Comparison of ENCODE assay signal across 22 cellular contexts in genomic region chr20:59891581-59891980, GRCh38. TPM values are rescaled to one million over a fixed set of nuclear protein-coding genes. Genes with fewer than 3 reads are reported as not detected.
DNase-seq lines count a peak whose midpoint lies in the region; ATAC-seq and TF ChIP-seq lines count a peak whose summit lies in the region.
"Had no signal": no experiment of that assay in that cellular context is flagged by ENCODE, and none has a peak within 500 bp of the region (broad histone marks: within the 10 kb centered on the region; RNA-seq: fewer than 3 reads in every experiment).

No MANE protein-coding gene starts in this region.

- intact Hi-C loops in activated CD4-positive, alpha-beta T cell treated with anti-CD3 and anti-CD28 coated beads, Interleukin-2, amount 10 ng/mL, durations not matched to agents 24 days and 14 days (cut with micrococcal nuclease): no loop called here

- DNase-seq in Caki2 (ENCODE audit: low read depth) (peak; percentile 30), GM20000 (ENCODE audit: low spot score) (peak; percentile 4), RWPE2 (ENCODE audit: low spot score) (no peak), memory B cell (ENCODE audit: low spot score in 2 of 2) (no peak), NCI-H2227 treated with DMSO at 0.1 percent for 48 hours (lab: John Stamatoyannopoulos, UW) (no peak), ureter (ENCODE audit: low spot score) (no peak)
- DNase-seq in activated CD4-positive, alpha-beta T cell treated with anti-CD3 and anti-CD28 coated beads, Interleukin-2, amount 10 ng/mL, durations not matched to agents 24 days and 14 days: no peak
- DNase-seq: BE2C; CD4-positive, CD25-positive, alpha-beta regulatory T cell; COR-L47; DMS153; GOT3; KG1; NCI-H1417 treated with DMSO at 0.1 percent for 48 hours; NCI-H1930; NCI-H69; NK-92 treated with Interleukin-12 subunit alpha and Interleukin-12 subunit beta, amount 100 ng/mL, for 24 hours; Peyer's patch; SW 1271 had no signal

- H3K4me3 Mint-ChIP-seq in memory B cell: no peak overlapping the region
- no peak overlapping the region for H3K4me3 Mint-ChIP-seq in activated CD4-positive, alpha-beta T cell treated with anti-CD3 and anti-CD28 coated beads, Interleukin-2, amount 10 ng/mL, durations not matched to agents 24 days and 14 days
- H3K4me3 Mint-ChIP-seq: CD4-positive, CD25-positive, alpha-beta regulatory T cell had no signal

- H3K27me3 Mint-ChIP-seq in memory B cell: peaks cover 3% of the 10 kb centered on the region
- H3K27me3 Mint-ChIP-seq in activated CD4-positive, alpha-beta T cell treated with anti-CD3 and anti-CD28 coated beads, Interleukin-2, amount 10 ng/mL, durations not matched to agents 24 days and 14 days: peaks cover 6% of the 10 kb centered on the region

- no peak overlapping the region for H3K4me3 ChIP-seq in RWPE2 (ENCODE audit: severe bottlenecking)
- H3K4me3 ChIP-seq: Peyer's patch had no signal

- H3K36me3 ChIP-seq in RWPE2 (ENCODE audit: low read depth): peaks cover 10% of the 10 kb centered on the region
- H3K36me3 ChIP-seq: BE2C, Peyer's patch had no signal

- peaks cover 4% of the 10 kb centered on the region for H3K36me3 Mint-ChIP-seq in memory B cell
- H3K36me3 Mint-ChIP-seq in activated CD4-positive, alpha-beta T cell treated with anti-CD3 and anti-CD28 coated beads, Interleukin-2, amount 10 ng/mL, durations not matched to agents 24 days and 14 days (ENCODE audit: low read depth): peaks cover 2% of the 10 kb centered on the region
- H3K36me3 Mint-ChIP-seq: CD4-positive, CD25-positive, alpha-beta regulatory T cell had no signal

- H3K9me3 ChIP-seq in RWPE2 (ENCODE audit: severe bottlenecking): no peaks in the 10 kb centered on the region
- H3K9me3 ChIP-seq: BE2C, Peyer's patch had no signal

- H3K9me3 Mint-ChIP-seq in memory B cell: peaks cover 2% of the 10 kb centered on the region
- peaks cover 3% of the 10 kb centered on the region for H3K9me3 Mint-ChIP-seq in activated CD4-positive, alpha-beta T cell treated with anti-CD3 and anti-CD28 coated beads, Interleukin-2, amount 10 ng/mL, durations not matched to agents 24 days and 14 days

- H3K4me1 Mint-ChIP-seq in memory B cell: peaks cover 10% of the 10 kb centered on the region
- H3K4me1 Mint-ChIP-seq in activated CD4-positive, alpha-beta T cell treated with anti-CD3 and anti-CD28 coated beads, Interleukin-2, amount 10 ng/mL, durations not matched to agents 24 days and 14 days: no peaks in the 10 kb centered on the region

- in situ Hi-C loops in Caki2 (cut with HindIII; ENCODE audit: low pct_unique_long_range_greater_than_20kb, low sequenced_read_pairs): no loop called here

- H3K27ac ChIP-seq in RWPE2 (ENCODE audit: poor library complexity, severe bottlenecking): no peak overlapping the region
- H3K27ac ChIP-seq: Peyer's patch had no signal

- no peak overlapping the region for H3K27ac Mint-ChIP-seq in memory B cell
- no peak overlapping the region for H3K27ac Mint-ChIP-seq in activated CD4-positive, alpha-beta T cell treated with anti-CD3 and anti-CD28 coated beads, Interleukin-2, amount 10 ng/mL, durations not matched to agents 24 days and 14 days
- H3K27ac Mint-ChIP-seq: CD4-positive, CD25-positive, alpha-beta regulatory T cell had no signal

- ATAC-seq in RWPE2 (ENCODE audit: low read depth): 0 out of 3 replicates have a peak, but pooled peaks have one; percentile 36
- ATAC-seq in memory B cell (ENCODE audit: low read depth): peak; percentile 68
- ATAC-seq: HCT116, HepG2, Right ventricle myocardium inferior had no signal

- H3K27me3 ChIP-seq in RWPE2 (ENCODE audit: insufficient read depth, poor library complexity, severe bottlenecking): no peaks in the 10 kb centered on the region
- H3K27me3 ChIP-seq: Peyer's patch had no signal

- TF ChIP-seq CTCF in GM20000 (IDR thresholded peaks at IDR 0.05; ENCODE audit: extremely low read depth, missing control alignments): no peak
- no peak for TF ChIP-seq CTCF in RWPE2 (IDR thresholded peaks at IDR 0.05; ENCODE audit: poor library complexity, severe bottlenecking)

- H3K4me1 ChIP-seq in RWPE2 (ENCODE audit: insufficient read depth, poor library complexity, severe bottlenecking): no peaks in the 10 kb centered on the region
- H3K4me1 ChIP-seq: BE2C had no signal

RNA-seq across cellular contexts. Expression of gene SYCP2, which starts 41.9 kb away (rescaled TPM):
- total RNA-seq in Caki2 (2014; rRNA removed; shearing (Covaris generic); ENCODE audit: low replicate concordance): 16.7 and 23.6 TPM in 2 replicates
- total RNA-seq in activated CD4-positive, alpha-beta T cell treated with anti-CD3 and anti-CD28 coated beads, Interleukin-2, amount 10 ng/mL, durations not matched to agents 24 days and 14 days: 5.2 and 5.3 TPM in 2 replicates
- total RNA-seq in ureter: 3.2 TPM

RNA-seq across cellular contexts. Expression of gene PPP1R3D, which starts 48.5 kb away (rescaled TPM):
- 12.1 and 12.7 TPM in 2 replicates for total RNA-seq in Caki2 (2014; rRNA removed; shearing (Covaris generic); ENCODE audit: low replicate concordance)
- 6.1 and 6.4 TPM in 2 replicates for total RNA-seq in activated CD4-positive, alpha-beta T cell treated with anti-CD3 and anti-CD28 coated beads, Interleukin-2, amount 10 ng/mL, durations not matched to agents 24 days and 14 days
- total RNA-seq in ureter: 9.2 TPM

RNA-seq across cellular contexts. Expression of gene FAM217B, which starts 48.6 kb away (rescaled TPM):
- 10.4 and 11.8 TPM in 2 replicates for total RNA-seq in Caki2 (2014; rRNA removed; shearing (Covaris generic); ENCODE audit: low replicate concordance)
- 26.6 and 29.0 TPM in 2 replicates for total RNA-seq in activated CD4-positive, alpha-beta T cell treated with anti-CD3 and anti-CD28 coated beads, Interleukin-2, amount 10 ng/mL, durations not matched to agents 24 days and 14 days
- 19.7 TPM for total RNA-seq in ureter

Comparison
In these comparisons a context has a peak if more than half of its experiments do, and no peak if none do; other contexts are left out.
1. DNase-seq: peak in Caki2 (single experiment) and GM20000 (single experiment); none in RWPE2 (single experiment), memory B cell (0 of 2), NCI-H2227 treated with DMSO at 0.1 percent for 48 hours (single experiment), activated CD4-positive, alpha-beta T cell treated with anti-CD3 and anti-CD28 coated beads, Interleukin-2, amount 10 ng/mL, durations not matched to agents 24 days and 14 days (single experiment) and ureter (single experiment).